Comparison of ENCODE assay signal across 15 cellular contexts in genomic region chr18:75407468-75408437, GRCh38. TPM values are rescaled to one million over a fixed set of nuclear protein-coding genes. Genes with fewer than 3 reads are reported as not detected.
DNase-seq lines count a peak whose midpoint lies in the region; TF ChIP-seq lines count a peak whose summit lies in the region.
"Had no signal": no experiment of that assay in that cellular context is flagged by ENCODE, and none has a peak within 500 bp of the region (broad histone marks: within the 10 kb centered on the region; RNA-seq: fewer than 3 reads in every experiment).

No MANE protein-coding gene starts in this region.

- peak overlapping the region; percentile 27 for H3K27ac ChIP-seq in SJSA1
- peak overlapping the region; percentile 10 for H3K27ac ChIP-seq in fibroblast of lung (ENCODE audit: insufficient read depth, low read length)
- H3K27ac ChIP-seq: BLaER1, cardiac muscle cell, lower lobe of right lung, PC-9, prostate gland, thyroid gland had no signal

- peak; percentile 32 for DNase-seq in Daoy (ENCODE audit: low read depth)
- peak in 1 of 2 experiments; percentile 13 for DNase-seq in SJSA1 (ENCODE audit: low read depth in 1 of 2, low spot score in 2 of 2)
- DNase-seq in fibroblast of lung (ENCODE audit: low read depth in 2 of 2) = peak; percentile 36 to 46
- no peak for DNase-seq in activated CD4-positive, alpha-beta T cell treated with anti-CD3 and anti-CD28 coated beads for 1 hour
- no peak for DNase-seq in glutamatergic neuron
- DNase-seq in SKM-1 treated with dmso at 0.1 percent for 144 hours (lab: John Stamatoyannopoulos, UW; ENCODE audit: unreplicated experiment) = no peak
- no peak for DNase-seq in activated T-cell treated with anti-CD3 and anti-CD28 coated beads, Interleukin-2, amount 50 U/mL, for 48 hours
- DNase-seq: esophagus squamous epithelium, lower lobe of right lung, thyroid gland had no signal

- H3K9me3 Mint-ChIP-seq in nephron (no peaks in the 10 kb centered on the region), glutamatergic neuron (ENCODE audit: unreplicated experiment) (peaks cover 4% of the 10 kb centered on the region)

- H3K36me3 ChIP-seq in SJSA1 = no peaks in the 10 kb centered on the region
- no peaks in the 10 kb centered on the region for H3K36me3 ChIP-seq in fibroblast of lung (ENCODE audit: control insufficient read depth, insufficient read depth, low read length)
- H3K36me3 ChIP-seq: BLaER1, cardiac muscle cell, esophagus squamous epithelium, lower lobe of right lung, prostate gland, thyroid gland had no signal

- TF ChIP-seq CTCF in fibroblast of lung (conservative IDR thresholded peaks at IDR 0.05 in 1 of 2, IDR thresholded peaks at IDR 0.05 in 1 of 2; ENCODE audit: low read depth in 1 of 2, low read length in 2 of 2) = no peak
- TF ChIP-seq CTCF in nephron (IDR thresholded peaks at IDR 0.05; ENCODE audit: unreplicated experiment in 3 of 3) = no peak
- no peak for TF ChIP-seq CTCF in glutamatergic neuron (IDR thresholded peaks at IDR 0.05; ENCODE audit: partially characterized antibody, unreplicated experiment)

- no peak overlapping the region for H3K9ac ChIP-seq in fibroblast of lung (ENCODE audit: insufficient read depth, low read length)
- H3K9ac ChIP-seq: BLaER1 had no signal

- no peak overlapping the region for H2AFZ ChIP-seq in fibroblast of lung (ENCODE audit: low read length)
- H2AFZ ChIP-seq: PC-9 had no signal

- H3K27ac Mint-ChIP-seq in nephron (peak overlapping the region; percentile 32 to 62 (median 59)), glutamatergic neuron (ENCODE audit: unreplicated experiment) (no peak overlapping the region)

- H3K36me3 Mint-ChIP-seq in nephron (ENCODE audit: low read depth) (no peaks in the 10 kb centered on the region), glutamatergic neuron (ENCODE audit: unreplicated experiment) (no peaks in the 10 kb centered on the region)

- peaks cover 31% of the 10 kb centered on the region for H3K4me1 ChIP-seq in SJSA1 (replicated peaks)
- peaks cover 12% of the 10 kb centered on the region for H3K4me1 ChIP-seq in fibroblast of lung (ENCODE audit: control insufficient read depth, extremely low read depth, insufficient read depth, low read length)
- H3K4me1 ChIP-seq: BLaER1, lower lobe of right lung, prostate gland, thyroid gland had no signal

- H3K27me3 Mint-ChIP-seq in nephron (ENCODE audit: low read depth) = peaks cover 23% of the 10 kb centered on the region
- no peaks in the 10 kb centered on the region for H3K27me3 Mint-ChIP-seq in glutamatergic neuron (ENCODE audit: unreplicated experiment)

- H4K20me1 ChIP-seq in fibroblast of lung (ENCODE audit: control insufficient read depth, extremely low read depth, insufficient read depth, low read length) = no peaks in the 10 kb centered on the region
- H4K20me1 ChIP-seq: BLaER1 had no signal

- no peak overlapping the region for H3K4me2 ChIP-seq in fibroblast of lung (ENCODE audit: extremely low read depth, insufficient read depth, low read length)
- H3K4me2 ChIP-seq: BLaER1, PC-9 had no signal

- H3K27me3 ChIP-seq in SJSA1 (replicated peaks) (no peaks in the 10 kb centered on the region), fibroblast of lung (ENCODE audit: control insufficient read depth, insufficient read depth, low read length) (no peaks in the 10 kb centered on the region)
- H3K27me3 ChIP-seq: BLaER1, esophagus squamous epithelium, thyroid gland had no signal

- no peaks in the 10 kb centered on the region for H3K79me2 ChIP-seq in fibroblast of lung (ENCODE audit: control insufficient read depth, insufficient read depth, low read length)

- H3K4me3 ChIP-seq in SJSA1 = no peak overlapping the region
- no peak overlapping the region for H3K4me3 ChIP-seq in fibroblast of lung (replicated peaks in 1 of 4; ENCODE audit: control extremely low read depth in 1 of 4, insufficient read depth in 1 of 4, low read depth in 3 of 4, low read length in 4 of 4)
- H3K4me3 ChIP-seq: BLaER1, cardiac muscle cell, lower lobe of right lung, PC-9, prostate gland, thyroid gland had no signal

- H3K4me1 Mint-ChIP-seq in nephron = peaks cover 18% of the 10 kb centered on the region
- H3K4me1 Mint-ChIP-seq in glutamatergic neuron (ENCODE audit: low read depth, unreplicated experiment) = peaks cover 1% of the 10 kb centered on the region

- H3K4me3 Mint-ChIP-seq in nephron = peak overlapping the region; percentile 47 to 72 (median 64)
- H3K4me3 Mint-ChIP-seq in glutamatergic neuron (ENCODE audit: unreplicated experiment) = no peak overlapping the region

- H3K9me3 ChIP-seq in SJSA1 (replicated peaks) (no peaks in the 10 kb centered on the region), fibroblast of lung (ENCODE audit: control insufficient read depth, insufficient read depth, low read depth, low read length) (no peaks in the 10 kb centered on the region)
- H3K9me3 ChIP-seq: BLaER1, esophagus squamous epithelium, lower lobe of right lung, prostate gland, thyroid gland had no signal

RNA-seq across cellular contexts. Expression of gene SMIM21, which starts 19.8 kb away (rescaled TPM):
- not detected in 2 replicates for total RNA-seq in Daoy (2014; rRNA removed; shearing (Covaris generic))
- not detected in 2 replicates for total RNA-seq in SJSA1 (2014; rRNA removed; shearing (Covaris generic))
- total RNA-seq in fibroblast of lung = not detected in 2 replicates
- polyA plus RNA-seq in fibroblast of lung = not detected in 2 replicates
- polyA plus RNA-seq in fibroblast of lung (2012) = not detected in 2 replicates
- polyA minus RNA-seq in fibroblast of lung (ENCODE audit: low replicate concordance) = not detected in 2 replicates
- not detected for total RNA-seq in glutamatergic neuron (ENCODE audit: unreplicated experiment)
- total RNA-seq: cardiac muscle cell, esophagus squamous epithelium, lower lobe of right lung, PC-9, thyroid gland had no signal
- polyA plus RNA-seq: cardiac muscle cell had no signal

Comparison
In these comparisons a context has a peak if more than half of its experiments do, and no peak if none do; other contexts are left out.
1. DNase-seq: peak in Daoy (single experiment) and fibroblast of lung (2 of 2); none in activated CD4-positive, alpha-beta T cell treated with anti-CD3 and anti-CD28 coated beads for 1 hour (single experiment), glutamatergic neuron (single experiment), SKM-1 treated with dmso at 0.1 percent for 144 hours (single experiment) and activated T-cell treated with anti-CD3 and anti-CD28 coated beads, Interleukin-2, amount 50 U/mL, for 48 hours (0 of 2).